ENCODE assay signal across 8 cellular contexts in the genomic region with DNA sequence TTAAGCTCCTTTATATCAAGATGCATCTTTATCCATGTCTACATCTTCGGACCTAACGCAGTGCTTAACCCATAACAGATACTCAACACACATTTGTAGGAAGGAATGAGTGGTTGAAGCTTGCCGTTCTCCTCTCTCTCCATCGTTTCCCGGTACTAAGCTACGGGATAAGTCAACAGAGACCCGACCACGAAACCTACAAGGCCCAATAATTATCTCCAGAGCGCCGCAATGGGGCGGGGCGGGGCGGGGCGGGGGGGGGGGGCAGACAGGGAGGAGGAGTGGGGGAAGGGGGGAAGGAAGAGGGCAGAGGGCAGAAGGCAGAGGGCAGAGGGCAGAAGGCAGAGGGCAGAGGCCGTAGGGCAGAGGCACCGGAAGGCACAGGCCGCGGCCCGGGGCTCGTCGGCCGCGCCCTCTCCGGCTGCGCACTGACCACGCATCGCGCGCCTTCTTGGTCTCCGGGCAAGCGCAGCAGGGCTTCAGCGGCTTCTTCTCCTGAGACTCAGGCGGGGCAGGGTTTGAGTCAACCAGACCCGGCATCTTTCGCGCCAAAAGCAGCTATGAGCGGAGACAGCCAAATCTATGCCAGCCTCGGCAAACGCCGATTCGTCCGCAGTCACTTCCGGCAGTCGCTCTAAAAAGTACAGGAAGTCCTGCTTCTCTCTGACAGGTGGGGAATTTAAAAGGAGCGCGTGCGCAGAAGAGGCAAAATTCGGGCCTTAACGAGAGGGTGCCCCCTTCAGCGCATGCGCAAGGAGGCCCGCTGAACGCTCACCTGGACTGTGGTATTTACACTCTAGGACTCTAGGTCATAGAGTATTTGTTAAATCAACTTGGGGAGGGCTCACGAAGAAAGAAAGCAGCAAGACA. TPM values are rescaled to one million over a fixed set of nuclear protein-coding genes. Genes with fewer than 3 reads are reported as not detected.
A peak's percentile ranks its signal among the peaks of the same experiment; 100 is the strongest.
DNase-seq lines count a peak whose midpoint lies in the region; ATAC-seq lines count a peak whose summit lies in the region.

A gene with protein sequence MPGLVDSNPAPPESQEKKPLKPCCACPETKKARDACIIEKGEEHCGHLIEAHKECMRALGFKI (minus strand): TSS at position 636 of the 870 bp plus-strand sequence. CDS start 96 bp downstream, at position 540.

- peaks cover 20% of the 10 kb centered on the region for H3K4me1 ChIP-seq in BLaER1

- H3K36me3 ChIP-seq in BLaER1, result peaks cover 30% of the 10 kb centered on the region

- DNase-seq in NCI-H748 (lab: John Stamatoyannopoulos, UW; ENCODE audit: unreplicated experiment), result peak; percentile 95
- peak; percentile 95 for DNase-seq in activated CD4-positive, alpha-beta T cell treated with anti-CD3 and anti-CD28 coated beads, Interleukin-2, amount 50 U/mL, for 1 hour
- peak; percentile 95 for DNase-seq in dedifferentiated amniotic fluid mesenchymal stem cell (ENCODE audit: extremely low spot score)
- peak; percentile 99 for DNase-seq in left lobe of liver (ENCODE audit: low spot score)
- DNase-seq in stimulated activated CD4-positive, alpha-beta T cell treated with anti-CD3 and anti-CD28 coated beads, Interleukin-2, amount 100 ng/mL, for 4 hours (ENCODE audit: low read depth), result peak; percentile 95

- peak within 1 kb of the TSS; percentile 83 for H3K9ac ChIP-seq in BLaER1

- H3K4me3 ChIP-seq in BLaER1, result peak within 1 kb of the TSS; percentile 80

- no peaks in the 10 kb centered on the region for H3K9me3 ChIP-seq in BLaER1

- peak within 1 kb of the TSS; percentile 88 for H3K4me2 ChIP-seq in BLaER1

- H3K27me3 ChIP-seq in BLaER1, result no peaks in the 10 kb centered on the region

- H4K20me1 ChIP-seq in BLaER1, result no peaks in the 10 kb centered on the region; the same call in 1 of the 2 replicates

- peak within 1 kb of the TSS; percentile 81 for H3K27ac ChIP-seq in BLaER1

- ATAC-seq in GM19351 (IDR thresholded peaks at IDR 0.05; ENCODE audit: unreplicated experiment) (peak; percentile 85), HG03521 (IDR thresholded peaks at IDR 0.05; ENCODE audit: unreplicated experiment) (peak; percentile 83), left lobe of liver (peak; percentile 97)

RNA-seq across cellular contexts. Expression of the gene that starts here (rescaled TPM):
- 31.0 TPM for total RNA-seq in left lobe of liver

Comparison
In these comparisons a context has a peak if more than half of its experiments do, and no peak if none do; other contexts are left out.
1. Peak in every context shown above with its lines: DNase-seq, ATAC-seq, H3K4me3 ChIP-seq and H3K27ac ChIP-seq.